Comparison of ENCODE assay signal across 28 cellular contexts in the genomic region with DNA sequence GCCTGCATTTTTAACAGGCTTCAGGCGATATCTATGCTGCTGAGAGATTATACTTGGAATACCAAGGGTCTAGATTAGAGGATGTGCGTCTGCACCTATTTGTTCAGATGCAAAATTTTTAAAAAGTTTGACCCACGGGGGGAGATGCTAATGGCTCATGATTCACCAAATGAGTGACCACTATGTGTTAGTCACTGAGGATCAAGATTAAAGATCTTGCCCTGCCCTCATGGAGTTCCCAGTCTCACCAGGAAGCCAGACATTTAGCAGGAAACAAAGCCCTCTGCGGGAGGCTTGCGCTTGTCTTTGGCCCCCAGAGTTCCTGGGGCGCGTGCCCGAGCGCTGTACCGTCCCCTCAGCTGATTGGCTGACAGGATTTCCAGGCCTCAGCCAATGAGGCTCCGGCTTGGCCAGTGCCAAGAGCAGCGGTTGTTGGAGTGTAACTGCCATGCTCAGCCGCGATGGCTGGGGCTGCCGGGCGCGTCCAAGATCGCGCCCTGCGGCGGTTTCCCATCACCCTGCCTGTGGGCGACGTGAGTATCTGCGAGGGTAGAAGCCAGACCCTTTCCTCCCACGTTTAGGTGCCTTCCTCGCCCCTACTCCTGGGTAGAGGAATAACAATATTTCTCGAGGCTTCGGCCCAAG.
"Had no signal": no experiment of that assay in that cellular context is flagged by ENCODE, and none has a peak within 500 bp of the region (broad histone marks: within the 10 kb centered on the region; RNA-seq: fewer than 3 reads in every experiment).

No MANE protein-coding gene starts in this region.

- H3K4me2 ChIP-seq: SK-N-SH had no signal

- H3K27ac ChIP-seq: brain microvascular endothelial cell, cardiac muscle cell, Peyer's patch, RWPE1, SJCRH30 had no signal

- H3K36me3 Mint-ChIP-seq: activated CD4-positive, alpha-beta memory T cell treated with anti-CD3 and anti-CD28 coated beads for 36 hours; activated naive CD8-positive, alpha-beta T cell treated with anti-CD3 and anti-CD28 coated beads for 36 hours had no signal

- H3K4me1 ChIP-seq: SJCRH30 had no signal

- H3K9me3 ChIP-seq: MG63, Peyer's patch, SJCRH30, SK-N-SH had no signal

- H3K9me2 ChIP-seq: SK-N-SH had no signal

- DNase-seq: activated B cell treated with CpG ODN at 0.5 μM for 24 hours; activated CD4-positive, alpha-beta memory T cell treated with anti-CD3 and anti-CD28 coated beads for 36 hours; activated CD4-positive, alpha-beta T cell treated with anti-CD3 and anti-CD28 coated beads for 1 hour; activated CD4-positive, alpha-beta T cell treated with anti-CD3 and anti-CD28 coated beads, Interleukin-2, amount 10 ng/mL, durations not matched to agents 7 days and 5 days; activated CD8-positive, alpha-beta memory T cell treated with anti-CD3 and anti-CD28 coated beads for 24 hours; activated gamma-delta T cell treated with Interleukin-2 at 50 U/mL for 16 hours; activated naive CD4-positive, alpha-beta T cell treated with anti-CD3 and anti-CD28 coated beads, Interleukin-2, amount 10 ng/mL, durations not matched to agents 7 days and 5 days; activated naive CD8-positive, alpha-beta T cell treated with anti-CD3 and anti-CD28 coated beads for 36 hours; activated T-cell treated with anti-CD3 and anti-CD28 coated beads, Interleukin-2, amount 50 U/mL, for 4 hours; brain microvascular endothelial cell; MG63; MV-4-11; NCI-H1092 treated with DMSO at 0.1 percent for 48 hours; NCI-H1417 treated with DMSO at 0.1 percent for 48 hours; NCI-H1694; NCI-H2029; NCI-H2107; NCI-H2171 treated with DMSO at 0.1 percent for 48 hours; NCI-H226; NCI-H510A; NCI-H69; Peyer's patch; Right ventricle myocardium superior; SJCRH30; SK-N-SH; SW 1271 had no signal

- H3K36me3 ChIP-seq: brain microvascular endothelial cell, cardiac muscle cell, MG63, Peyer's patch, SJCRH30 had no signal

- ATAC-seq: activated T-cell treated with anti-CD3 and anti-CD28 coated beads, Interleukin-2, amount 50 U/mL, for 4 hours had no signal

- H3K4me3 Mint-ChIP-seq: activated B cell treated with CpG ODN at 0.5 μM for 24 hours; activated CD4-positive, alpha-beta memory T cell treated with anti-CD3 and anti-CD28 coated beads for 36 hours; activated CD4-positive, alpha-beta T cell treated with anti-CD3 and anti-CD28 coated beads, Interleukin-2, amount 10 ng/mL, durations not matched to agents 7 days and 5 days; activated naive CD4-positive, alpha-beta T cell treated with anti-CD3 and anti-CD28 coated beads, Interleukin-2, amount 10 ng/mL, durations not matched to agents 7 days and 5 days; activated naive CD8-positive, alpha-beta T cell treated with anti-CD3 and anti-CD28 coated beads for 36 hours; activated T-cell treated with anti-CD3 and anti-CD28 coated beads, Interleukin-2, amount 50 U/mL, for 4 hours had no signal

- H3K27me3 Mint-ChIP-seq: activated B cell treated with CpG ODN at 0.5 μM for 24 hours; activated CD4-positive, alpha-beta memory T cell treated with anti-CD3 and anti-CD28 coated beads for 36 hours; activated CD4-positive, alpha-beta T cell treated with anti-CD3 and anti-CD28 coated beads, Interleukin-2, amount 10 ng/mL, durations not matched to agents 7 days and 5 days; activated naive CD4-positive, alpha-beta T cell treated with anti-CD3 and anti-CD28 coated beads, Interleukin-2, amount 10 ng/mL, durations not matched to agents 7 days and 5 days had no signal

- H3K4me3 ChIP-seq: cardiac muscle cell, MG63, Peyer's patch, SJCRH30 had no signal

- H3K27me3 ChIP-seq: brain microvascular endothelial cell, cardiac muscle cell, MG63, Peyer's patch, SJCRH30 had no signal

- H3K9me3 Mint-ChIP-seq: activated B cell treated with CpG ODN at 0.5 μM for 24 hours; activated CD4-positive, alpha-beta memory T cell treated with anti-CD3 and anti-CD28 coated beads for 36 hours; activated CD4-positive, alpha-beta T cell treated with anti-CD3 and anti-CD28 coated beads, Interleukin-2, amount 10 ng/mL, durations not matched to agents 7 days and 5 days; activated naive CD4-positive, alpha-beta T cell treated with anti-CD3 and anti-CD28 coated beads, Interleukin-2, amount 10 ng/mL, durations not matched to agents 7 days and 5 days; activated naive CD8-positive, alpha-beta T cell treated with anti-CD3 and anti-CD28 coated beads for 36 hours; activated T-cell treated with anti-CD3 and anti-CD28 coated beads, Interleukin-2, amount 50 U/mL, for 4 hours had no signal

- H3K9ac ChIP-seq: SK-N-SH had no signal

- H3K27ac Mint-ChIP-seq: activated B cell treated with CpG ODN at 0.5 μM for 24 hours; activated CD4-positive, alpha-beta memory T cell treated with anti-CD3 and anti-CD28 coated beads for 36 hours; activated CD4-positive, alpha-beta T cell treated with anti-CD3 and anti-CD28 coated beads, Interleukin-2, amount 10 ng/mL, durations not matched to agents 7 days and 5 days; activated naive CD4-positive, alpha-beta T cell treated with anti-CD3 and anti-CD28 coated beads, Interleukin-2, amount 10 ng/mL, durations not matched to agents 7 days and 5 days; activated naive CD8-positive, alpha-beta T cell treated with anti-CD3 and anti-CD28 coated beads for 36 hours had no signal
